ENCODE assay signal across 8 cellular contexts in the genomic region with DNA sequence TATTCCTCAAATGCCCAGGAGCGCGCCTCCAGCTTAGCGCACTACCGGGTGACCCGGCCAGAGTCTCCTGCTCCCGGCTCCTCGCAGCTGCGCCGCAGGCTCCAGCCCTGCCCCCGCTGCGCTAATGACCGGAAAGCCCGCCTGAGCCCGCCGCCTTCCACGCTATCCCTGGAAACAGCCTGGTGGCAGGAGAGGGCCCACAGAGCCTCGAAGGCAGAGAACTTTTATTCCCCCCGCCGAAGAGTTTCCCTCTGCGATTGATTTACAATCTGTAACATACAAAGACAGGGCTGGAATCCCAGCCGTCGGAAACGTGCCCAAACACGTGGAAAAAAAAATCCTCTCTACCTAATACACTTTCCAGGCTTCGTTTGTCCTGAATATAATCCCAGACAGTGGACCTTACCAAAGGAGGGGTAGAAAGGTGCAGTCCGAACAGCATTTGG. TPM values are rescaled to one million over a fixed set of nuclear protein-coding genes. Genes with fewer than 3 reads are reported as not detected.
DNase-seq lines count a peak whose midpoint lies in the region; ATAC-seq, FAIRE-seq and TF ChIP-seq lines count a peak whose summit lies in the region.

No MANE protein-coding gene starts in this region.

- no peaks in the 10 kb centered on the region for H3K36me3 Mint-ChIP-seq in activated naive CD4-positive, alpha-beta T cell treated with anti-CD3 and anti-CD28 coated beads, Interleukin-2, amount 50 U/mL, for 24 hours
- H3K36me3 Mint-ChIP-seq in activated naive CD4-positive, alpha-beta T cell treated with anti-CD3 and anti-CD28 coated beads, Interleukin-2, amount 10 ng/mL, durations not matched to agents 7 days and 5 days, result no peaks in the 10 kb centered on the region

- no peaks in the 10 kb centered on the region for H3K79me2 ChIP-seq in HepG2 (ENCODE audit: insufficient read depth, low read length)

- H3K36me3 ChIP-seq in ascending aorta (no peaks in the 10 kb centered on the region), HepG2 (replicated peaks in 1 of 2; ENCODE audit: control insufficient read depth in 1 of 2, insufficient read depth in 2 of 2, low read length in 2 of 2) (no peaks in the 10 kb centered on the region), upper lobe of left lung (no peaks in the 10 kb centered on the region)

- H3K9me3 ChIP-seq in ascending aorta (no peaks in the 10 kb centered on the region), HepG2 (ENCODE audit: low read length) (no peaks in the 10 kb centered on the region), upper lobe of left lung (no peaks in the 10 kb centered on the region)

- intact Hi-C loops in ascending aorta (cut with DNase I), result loop anchor here (10.0 kb wide), 1 partner anchor 152 kb away; a partner anchor contains a TSS
- intact Hi-C loops in HepG2 (cut with micrococcal nuclease; ENCODE audit: unreplicated experiment), result loop anchor here (2.0 to 10.0 kb wide), 2 partner anchors 60 to 102 kb away; a partner anchor contains a TSS

- CTCF ChIA-PET in activated naive CD4-positive, alpha-beta T cell treated with anti-CD3 and anti-CD28 coated beads, Interleukin-2, amount 10 ng/mL, durations not matched to agents 7 days and 5 days (lab: Charles Lee), result no interaction called here
- CTCF ChIA-PET in HepG2 (lab: Yijun Ruan, JAX; ENCODE audit: low intra/inter-chr PET ratio, low total read pairs), result no interaction called here

- H3K27me3 Mint-ChIP-seq in activated naive CD4-positive, alpha-beta T cell treated with anti-CD3 and anti-CD28 coated beads, Interleukin-2, amount 50 U/mL, for 24 hours, result peaks cover 61% of the 10 kb centered on the region
- H3K27me3 Mint-ChIP-seq in activated naive CD4-positive, alpha-beta T cell treated with anti-CD3 and anti-CD28 coated beads, Interleukin-2, amount 10 ng/mL, durations not matched to agents 7 days and 5 days, result peaks cover 100% of the 10 kb centered on the region

- TF ChIP-seq CTCF in ascending aorta (IDR thresholded peaks at IDR 0.05), result no peak
- no peak for TF ChIP-seq CTCF in HepG2 (CRISPR knock-in tag; IDR thresholded peaks at IDR 0.05)
- TF ChIP-seq CTCF in upper lobe of left lung (IDR thresholded peaks at IDR 0.05), result no peak

- no peak overlapping the region for H3K9ac ChIP-seq in HepG2 (ENCODE audit: insufficient read depth, low read depth, low read length)

- ATAC-seq in HepG2 (peak; percentile 53), upper lobe of left lung (ENCODE audit: low FRiP score in 2 of 2) (peak; percentile 62 to 72), HG03097 (IDR thresholded peaks at IDR 0.05; ENCODE audit: low FRiP score, unreplicated experiment) (no peak), HG03135 (IDR thresholded peaks at IDR 0.05; ENCODE audit: unreplicated experiment) (no peak)

- POLR2A ChIA-PET in HepG2 (lab: Yijun Ruan, JAX), result no interaction called here

- H3K4me2 ChIP-seq in HepG2 (ENCODE audit: low read depth, low read length), result peak overlapping the region; percentile 73

- peak overlapping the region; percentile 68 to 73 for H3K4me3 ChIP-seq in ascending aorta
- H3K4me3 ChIP-seq in HepG2 (replicated peaks in 1 of 3; ENCODE audit: insufficient read depth in 1 of 3, low read depth in 2 of 3, low read length in 3 of 3), result peak overlapping the region in 2 of 3 experiments; percentile 38 to 64; a peak in 3 of 6 replicates
- H3K4me3 ChIP-seq in upper lobe of left lung, result peak overlapping the region in 2 of 4 donors; percentile 46 to 51

- no peaks in the 10 kb centered on the region for H3K9me3 Mint-ChIP-seq in activated naive CD4-positive, alpha-beta T cell treated with anti-CD3 and anti-CD28 coated beads, Interleukin-2, amount 50 U/mL, for 24 hours
- no peaks in the 10 kb centered on the region for H3K9me3 Mint-ChIP-seq in activated naive CD4-positive, alpha-beta T cell treated with anti-CD3 and anti-CD28 coated beads, Interleukin-2, amount 10 ng/mL, durations not matched to agents 7 days and 5 days

- peaks cover 35% of the 10 kb centered on the region for H3K4me1 Mint-ChIP-seq in activated naive CD4-positive, alpha-beta T cell treated with anti-CD3 and anti-CD28 coated beads, Interleukin-2, amount 50 U/mL, for 24 hours
- peaks cover 31% of the 10 kb centered on the region for H3K4me1 Mint-ChIP-seq in activated naive CD4-positive, alpha-beta T cell treated with anti-CD3 and anti-CD28 coated beads, Interleukin-2, amount 10 ng/mL, durations not matched to agents 7 days and 5 days

- peaks cover 12% of the 10 kb centered on the region for H3K27me3 ChIP-seq in ascending aorta
- H3K27me3 ChIP-seq in HepG2 (ENCODE audit: control insufficient read depth in 1 of 2, insufficient read depth in 2 of 2, low read length in 2 of 2), result peaks cover 6 to 53% of the 10 kb centered on the region in 2 experiments
- peaks cover 0 to 45% (median 35%) of the 10 kb centered on the region in 4 donors for H3K27me3 ChIP-seq in upper lobe of left lung

- TF ChIP-seq EP300 in HepG2 (IDR thresholded peaks at IDR 0.05; ENCODE audit: low read depth in 2 of 2, low read length in 2 of 2), result no peak
- TF ChIP-seq EP300 in HepG2 (CRISPR knock-in tag; IDR thresholded peaks at IDR 0.05; ENCODE audit: borderline replicate concordance), result no peak
- TF ChIP-seq EP300 in upper lobe of left lung (IDR thresholded peaks at IDR 0.05), result no peak

- H3K27ac ChIP-seq in ascending aorta (no peak overlapping the region), HepG2 (ENCODE audit: extremely low read length, insufficient read depth, low read length) (no peak overlapping the region), upper lobe of left lung (no peak overlapping the region)

- no peak overlapping the region for H3K27ac Mint-ChIP-seq in activated naive CD4-positive, alpha-beta T cell treated with anti-CD3 and anti-CD28 coated beads, Interleukin-2, amount 50 U/mL, for 24 hours
- no peak overlapping the region for H3K27ac Mint-ChIP-seq in activated naive CD4-positive, alpha-beta T cell treated with anti-CD3 and anti-CD28 coated beads, Interleukin-2, amount 10 ng/mL, durations not matched to agents 7 days and 5 days

- in situ Hi-C loops in HepG2 (cut with HindIII; ENCODE audit: extremely low pct_ligation_motif_present, low pct_unique_long_range_greater_than_20kb), result no loop called here

- TF ChIP-seq POLR2A in HepG2 (IDR thresholded peaks at IDR 0.05; ENCODE audit: insufficient read depth in 1 of 2, low read depth in 2 of 2, low read length in 2 of 2), result no peak
- no peak for TF ChIP-seq POLR2A in upper lobe of left lung (IDR thresholded peaks at IDR 0.05)

- WGBS in HepG2 (ENCODE audit: low lambda C conversion rate), result 3% methylated on average over 19 of the region's 26 CpGs
- 2% methylated on average over 13 to 24 of the region's 26 CpGs for WGBS in upper lobe of left lung, 2 donors

- BruUV-seq in HepG2 (replicated peaks; lab: Mats Ljungman, UMichigan), result no TSS peak

- H3K4me3 Mint-ChIP-seq in activated naive CD4-positive, alpha-beta T cell treated with anti-CD3 and anti-CD28 coated beads, Interleukin-2, amount 50 U/mL, for 24 hours, result peak overlapping the region; percentile 86
- no peak overlapping the region for H3K4me3 Mint-ChIP-seq in activated naive CD4-positive, alpha-beta T cell treated with anti-CD3 and anti-CD28 coated beads, Interleukin-2, amount 10 ng/mL, durations not matched to agents 7 days and 5 days

- H2AFZ ChIP-seq in HepG2 (ENCODE audit: low read length), result no peak overlapping the region

- H3K4me1 ChIP-seq in ascending aorta (peaks cover 14 to 32% of the 10 kb centered on the region in 2 donors), HepG2 (ENCODE audit: insufficient read depth, low read length) (peaks cover 57% of the 10 kb centered on the region), upper lobe of left lung (peaks cover 41 to 47% (median 44%) of the 10 kb centered on the region in 4 donors)

- no peaks in the 10 kb centered on the region for H4K20me1 ChIP-seq in HepG2 (ENCODE audit: insufficient read depth, low read length)

- no peak for FAIRE-seq in HepG2 (lab: Jason Lieb, UNC)

- no peak for DNase-seq in activated naive CD4-positive, alpha-beta T cell treated with anti-CD3 and anti-CD28 coated beads, Interleukin-2, amount 10 ng/mL, durations not matched to agents 7 days and 5 days
- DNase-seq in ascending aorta (ENCODE audit: low spot score in 2 of 2) (no peak), HepG2 (ENCODE audit: low spot score) (no peak), upper lobe of left lung (peak in 1 of 2 donors; percentile 87)
- DNase-seq in NK-92 treated with Interleukin-12 subunit alpha and Interleukin-12 subunit beta, amount 100 ng/mL, for 24 hours (lab: John Stamatoyannopoulos, UW), result no peak

- no peak for TF ChIP-seq RAD21 in HepG2 (CRISPR knock-in tag; IDR thresholded peaks at IDR 0.05)

RNA-seq across cellular contexts. Expression of a gene that starts 1.5 kb away (rescaled TPM):
- total RNA-seq in ascending aorta (not detected), HepG2 (2016; rRNA removed; fragmentation: Illumina TruSeq; extraction: Trizol) (9.2 and 38.3 TPM in 2 replicates), upper lobe of left lung (under 1 TPM in 1 of 6 donors, not detected in 5; 0.34 TPM)
- total RNA-seq in HepG2 (2016; cell fraction: cytosol; rRNA removed; fragmentation: Illumina TruSeq; extraction: Trizol; ENCODE audit: low read depth), result 1.1 and 3.1 TPM in 2 replicates
- total RNA-seq in HepG2 (2016; cell fraction: insoluble cytoplasmic fraction; rRNA removed; fragmentation: Illumina TruSeq; extraction: Trizol), result 6.6 and 41.7 TPM in 2 replicates
- total RNA-seq in HepG2 (2016; cell fraction: membrane; rRNA removed; fragmentation: Illumina TruSeq; extraction: Trizol), result 3.6 and 4.1 TPM in 2 replicates
- total RNA-seq in HepG2 (2016; cell fraction: nucleus; rRNA removed; fragmentation: Illumina TruSeq; extraction: Trizol), result 44.6 and 58.3 TPM in 2 replicates
- polyA plus RNA-seq in HepG2 (2011; rRNA removed), result 7.4 and 9.8 TPM in 2 replicates
- 4.1 and 4.4 TPM in 2 replicates for polyA plus RNA-seq in HepG2 (2011; cell fraction: cytosol; rRNA removed)
- 113 and 136 TPM in 2 replicates for polyA plus RNA-seq in HepG2 (2011; cell fraction: nucleus; rRNA removed)
- 7.6 and 8.6 TPM in 2 replicates for polyA plus RNA-seq in HepG2 (2012)
- polyA plus RNA-seq in HepG2 (2016; cell fraction: cytosol; fragmentation: Illumina TruSeq; extraction: Trizol; ENCODE audit: low read depth), result 0.91 and 1.3 TPM in 2 replicates
- polyA plus RNA-seq in HepG2 (2016; cell fraction: insoluble cytoplasmic fraction; fragmentation: Illumina TruSeq; extraction: Trizol; ENCODE audit: low read depth), result 5.7 and 8.4 TPM in 2 replicates
- polyA plus RNA-seq in HepG2 (2016; cell fraction: membrane; fragmentation: Illumina TruSeq; extraction: Trizol; ENCODE audit: low read depth), result 1.5 and 2.1 TPM in 2 replicates
- polyA plus RNA-seq in HepG2 (2016; cell fraction: nucleus; fragmentation: Illumina TruSeq; extraction: Trizol; ENCODE audit: insufficient read depth, low read depth), result 114 and 115 TPM in 2 replicates
- polyA minus RNA-seq in HepG2 (2011; rRNA and poly(A)+ RNA removed; ENCODE audit: low replicate concordance), result 7.1 TPM in 1 of 2 replicates, not detected in the other
- 4.7 and 7.3 TPM in 2 replicates for polyA minus RNA-seq in HepG2 (2011; cell fraction: cytosol; rRNA and poly(A)+ RNA removed)
- 12.5 and 15.2 TPM in 2 replicates for polyA minus RNA-seq in HepG2 (2011; cell fraction: nucleus; rRNA and poly(A)+ RNA removed)

RNA-seq across cellular contexts. Expression of a gene that starts 39.4 kb away (rescaled TPM):
- total RNA-seq in ascending aorta (120 TPM), HepG2 (2016; rRNA removed; fragmentation: Illumina TruSeq; extraction: Trizol) (132 and 134 TPM in 2 replicates), upper lobe of left lung (10 to 100 TPM; 32.8 to 90.6 (median 38.5) TPM)
- total RNA-seq in HepG2 (2016; cell fraction: cytosol; rRNA removed; fragmentation: Illumina TruSeq; extraction: Trizol; ENCODE audit: low read depth), result 140 and 199 TPM in 2 replicates
- total RNA-seq in HepG2 (2016; cell fraction: insoluble cytoplasmic fraction; rRNA removed; fragmentation: Illumina TruSeq; extraction: Trizol), result 131 and 142 TPM in 2 replicates
- total RNA-seq in HepG2 (2016; cell fraction: membrane; rRNA removed; fragmentation: Illumina TruSeq; extraction: Trizol), result 222 and 263 TPM in 2 replicates
- total RNA-seq in HepG2 (2016; cell fraction: nucleus; rRNA removed; fragmentation: Illumina TruSeq; extraction: Trizol), result 69.5 and 82.9 TPM in 2 replicates
- polyA plus RNA-seq in HepG2 (2011; rRNA removed), result 191 and 192 TPM in 2 replicates
- polyA plus RNA-seq in HepG2 (2011; cell fraction: cytosol; rRNA removed), result 141 and 173 TPM in 2 replicates
- polyA plus RNA-seq in HepG2 (2011; cell fraction: nucleus; rRNA removed), result 103 and 125 TPM in 2 replicates
- polyA plus RNA-seq in HepG2 (2012), result 67.2 and 83.0 TPM in 2 replicates
- 208 and 285 TPM in 2 replicates for polyA plus RNA-seq in HepG2 (2016; cell fraction: cytosol; fragmentation: Illumina TruSeq; extraction: Trizol; ENCODE audit: low read depth)
- 129 and 148 TPM in 2 replicates for polyA plus RNA-seq in HepG2 (2016; cell fraction: insoluble cytoplasmic fraction; fragmentation: Illumina TruSeq; extraction: Trizol; ENCODE audit: low read depth)
- polyA plus RNA-seq in HepG2 (2016; cell fraction: membrane; fragmentation: Illumina TruSeq; extraction: Trizol; ENCODE audit: low read depth), result 221 and 275 TPM in 2 replicates
- polyA plus RNA-seq in HepG2 (2016; cell fraction: nucleus; fragmentation: Illumina TruSeq; extraction: Trizol; ENCODE audit: insufficient read depth, low read depth), result 107 and 122 TPM in 2 replicates
- polyA minus RNA-seq in HepG2 (2011; rRNA and poly(A)+ RNA removed; ENCODE audit: low replicate concordance), result 179 and 1,095 TPM in 2 replicates
- 43.2 and 44.5 TPM in 2 replicates for polyA minus RNA-seq in HepG2 (2011; cell fraction: cytosol; rRNA and poly(A)+ RNA removed)
- 81.1 and 92.5 TPM in 2 replicates for polyA minus RNA-seq in HepG2 (2011; cell fraction: nucleus; rRNA and poly(A)+ RNA removed)

Comparison
In these comparisons a context has a peak if more than half of its experiments do, and no peak if none do; other contexts are left out.
1. ATAC-seq: peak in HepG2 (single experiment) and upper lobe of left lung (2 of 2); none in HG03097 (single experiment) and HG03135 (single experiment).